In genomic region chr1:47495176-47495713, GRCh38 we compare ENCODE assay signal across 19 cellular contexts. TPM values are rescaled to one million over a fixed set of nuclear protein-coding genes. Genes with fewer than 3 reads are reported as not detected.
DNase-seq lines count a peak whose midpoint lies in the region; ATAC-seq, FAIRE-seq and TF ChIP-seq lines count a peak whose summit lies in the region.
"Had no signal": no experiment of that assay in that cellular context is flagged by ENCODE, and none has a peak within 500 bp of the region (broad histone marks: within the 10 kb centered on the region; RNA-seq: fewer than 3 reads in every experiment).

No MANE protein-coding gene starts in this region.

- no peaks in the 10 kb centered on the region for H3K4me1 ChIP-seq in HEK293 (ENCODE audit: control insufficient read depth, insufficient read depth, low read length)
- H3K4me1 ChIP-seq in K562 (replicated peaks in 1 of 2; ENCODE audit: control insufficient read depth in 2 of 2, insufficient read depth in 2 of 2, low read length in 2 of 2) = no peaks in the 10 kb centered on the region
- H3K4me1 ChIP-seq: BE2C, Caco-2 had no signal

- POLR2A ChIA-PET in HEK293 (lab: Yijun Ruan, JAX) = interaction anchor here (1.0 kb wide), 1 partner anchor 12 kb away, joined by 3 read pairs; no protein-coding TSS in a partner anchor
- POLR2A ChIA-PET in K562 (lab: Yijun Ruan, JAX) = interaction anchor here (0.9 to 2.1 kb wide), 3 partner anchors 11 to 14 kb away, joined by 3 to 7 read pairs (median 6); no protein-coding TSS in a partner anchor

- no peaks in the 10 kb centered on the region for H3K9me1 ChIP-seq in K562 (ENCODE audit: control insufficient read depth, insufficient read depth, low read length)

- H3K4me1 Mint-ChIP-seq in mesothelial cell of epicardium = peaks cover 2% of the 10 kb centered on the region
- H3K4me1 Mint-ChIP-seq: CD4-positive, CD25-positive, alpha-beta regulatory T cell had no signal

- BruUV-seq in K562 (replicated peaks; lab: Mats Ljungman, UMichigan) = no TSS peak

- H3K27me3 ChIP-seq in K562 (ENCODE audit: control insufficient read depth in 2 of 2, insufficient read depth in 2 of 2, low read length in 2 of 2) = peaks cover 2 to 19% of the 10 kb centered on the region in 2 experiments; a peak in 3 of 5 replicates
- H3K27me3 ChIP-seq: BE2C had no signal

- in situ Hi-C loops in K562 (cut with MboI) = no loop called here

- CTCF ChIA-PET in HEK293 (lab: Yijun Ruan, JAX) = no interaction called here
- CTCF ChIA-PET in K562 (lab: Yijun Ruan, JAX; ENCODE audit: low intra/inter-chr PET ratio) = no interaction called here

- H3K9me3 Mint-ChIP-seq in mesothelial cell of epicardium = no peaks in the 10 kb centered on the region
- H3K9me3 Mint-ChIP-seq: CD4-positive, CD25-positive, alpha-beta regulatory T cell; HFFc6 had no signal

- ATAC-seq in K562 (peak; percentile 20; the same call in 1 of the 3 replicates), left lobe of liver (no peak)

- H3K9me3 ChIP-seq in HEK293 (ENCODE audit: control insufficient read depth, insufficient read depth, low read depth, low read length) = no peaks in the 10 kb centered on the region
- H3K9me3 ChIP-seq in K562 (replicated peaks; ENCODE audit: control insufficient read depth, insufficient read depth, low read depth, low read length) = no peaks in the 10 kb centered on the region
- H3K9me3 ChIP-seq: BE2C, Caco-2 had no signal

- no peak overlapping the region for H3K4me2 ChIP-seq in K562 (ENCODE audit: insufficient read depth, low read length)

- H3K27me3 Mint-ChIP-seq in mesothelial cell of epicardium (ENCODE audit: low read depth) = peaks cover 51% of the 10 kb centered on the region

- intact Hi-C loops in K562 (cut with micrococcal nuclease) = no loop called here

- 0% methylated on average over 8 of the region's 8 CpGs for WGBS in K562 (ENCODE audit: insufficient coverage, low coverage, missing lambda C conversion rate)

- H3K27ac Mint-ChIP-seq in mesothelial cell of epicardium = no peak overlapping the region
- H3K27ac Mint-ChIP-seq: HFFc6 had no signal

- TF ChIP-seq CTCF in HEK293 (tag by site-specific recombination; IDR thresholded peaks at IDR 0.05) (no peak), K562 (IDR thresholded peaks at IDR 0.05 in 2 of 3, conservative IDR thresholded peaks at IDR 0.05 in 1 of 3; ENCODE audit: insufficient read depth in 2 of 3, low read depth in 1 of 3, low read length in 3 of 3) (no peak), mesothelial cell of epicardium (IDR thresholded peaks at IDR 0.05; ENCODE audit: unreplicated experiment) (no peak)

- H3K79me2 ChIP-seq in K562 (ENCODE audit: control insufficient read depth, insufficient read depth, low read length) = no peaks in the 10 kb centered on the region

- no peak for TF ChIP-seq RAD21 in K562 (CRISPR knock-in tag; conservative IDR thresholded peaks at IDR 0.05 in 1 of 2, IDR thresholded peaks at IDR 0.05 in 1 of 2)

- H4K20me1 ChIP-seq in K562 (replicated peaks; ENCODE audit: control insufficient read depth, insufficient read depth, low read length) = no peaks in the 10 kb centered on the region

- H3K4me3 Mint-ChIP-seq in mesothelial cell of epicardium = no peak overlapping the region
- H3K4me3 Mint-ChIP-seq: CD4-positive, CD25-positive, alpha-beta regulatory T cell; HFFc6 had no signal

- no peak for TF ChIP-seq POLR2A in K562 (conservative IDR thresholded peaks at IDR 0.05)

- no peak overlapping the region for H2AFZ ChIP-seq in K562 (ENCODE audit: low read depth, low read length)

- DNase-seq in K562 (ENCODE audit: extremely low read depth in 1 of 4, low spot score in 3 of 4) (no peak), left lobe of liver (ENCODE audit: low spot score) (peak; percentile 8), mesothelial cell of epicardium (ENCODE audit: low spot score in 2 of 2, unreplicated experiment in 2 of 2) (no peak), putamen (ENCODE audit: low spot score) (no peak), NK-92 (lab: John Stamatoyannopoulos, UW; ENCODE audit: unreplicated experiment) (no peak)
- DNase-seq: BE2C; C1 segment of cervical spinal cord; Caco-2; CD4-positive, CD25-positive, alpha-beta regulatory T cell; HCEC 1CT; HFFc6; IMR-90 had no signal

- H3K36me3 Mint-ChIP-seq in mesothelial cell of epicardium = no peaks in the 10 kb centered on the region
- H3K36me3 Mint-ChIP-seq: CD4-positive, CD25-positive, alpha-beta regulatory T cell had no signal

- no peak for TF ChIP-seq EP300 in K562 (IDR thresholded peaks at IDR 0.05; ENCODE audit: low read length)

- H3K36me3 ChIP-seq in HEK293 (ENCODE audit: control insufficient read depth in 2 of 2, insufficient read depth in 1 of 2, low read length in 2 of 2) (no peaks in the 10 kb centered on the region), K562 (ENCODE audit: control insufficient read depth, insufficient read depth, low read length) (no peaks in the 10 kb centered on the region)
- H3K36me3 ChIP-seq: BE2C had no signal

- H3K4me3 ChIP-seq in HEK293 (ENCODE audit: low read depth, low read length) (no peak overlapping the region), K562 (no peak overlapping the region)

- no peak overlapping the region for H3K9ac ChIP-seq in K562 (ENCODE audit: insufficient read depth in 1 of 2, low read depth in 2 of 2, low read length in 2 of 2)

- no peak for FAIRE-seq in K562 (lab: Jason Lieb, UNC)
- FAIRE-seq: D721Med, G401.6, GM12891, GM19239, H54 had no signal

- H3K27ac ChIP-seq in HEK293 (ENCODE audit: extremely low read depth, low read depth, low read length) (no peak overlapping the region), K562 (ENCODE audit: extremely low read depth, low read depth, low read length) (no peak overlapping the region)
- H3K27ac ChIP-seq: HL-60 had no signal

TF ChIP-seq in HEK293, 187 proteins besides CTCF, POLR2A, EP300 and RAD21 (continues in another document):
- TF ChIP-seq WT1 (tag by site-specific recombination; IDR thresholded peaks at IDR 0.05) (peak; percentile 58; the same call in 1 of the 2 replicates), ZNF266 (tag by site-specific recombination; IDR thresholded peaks at IDR 0.05; ENCODE audit: low read depth) (peak; percentile 64; the same call in 1 of the 2 replicates), ZNF548 (tag by site-specific recombination; IDR thresholded peaks at IDR 0.05) (no peak), ZNF658 (tag by site-specific recombination; IDR thresholded peaks at IDR 0.05) (no peak), ZNF501 (tag by site-specific recombination; IDR thresholded peaks at IDR 0.05) (no peak), ZBTB26 (tag by site-specific recombination; optimal IDR thresholded peaks at IDR 0.05) (no peak), ZNF530 (tag by site-specific recombination; IDR thresholded peaks at IDR 0.05; ENCODE audit: low read depth) (0 out of 2 replicates have a peak, but pooled peaks have one; percentile 7)

TF ChIP-seq in K562, 482 proteins besides CTCF, POLR2A, EP300 and RAD21 (continues in another document):
- TF ChIP-seq ZBTB12 (CRISPR knock-in tag; IDR thresholded peaks at IDR 0.05) = no peak
- TF ChIP-seq TSC22D4 (tag; IDR thresholded peaks at IDR 0.05) = no peak
- TF ChIP-seq SREBF2 (CRISPR knock-in tag; IDR thresholded peaks at IDR 0.05) = no peak

RNA-seq across cellular contexts. Expression of gene FOXD2, which starts 57.4 kb away (rescaled TPM):
- total RNA-seq in K562 (2011; cell fraction: chromatin; rRNA removed; ENCODE audit: low replicate concordance) = 0.46 and 0.93 TPM in 2 replicates
- 1.2 TPM in 2 replicates for total RNA-seq in K562 (2011; cell fraction: nucleolus; rRNA removed)
- total RNA-seq in K562 (2011; cell fraction: nucleoplasm; rRNA removed) = 0.66 and 0.84 TPM in 2 replicates
- total RNA-seq in K562 (2014; rRNA removed) = 1.2 TPM in 2 replicates
- total RNA-seq in K562 (2014; rRNA removed; fragmentation: Illumina TruSeq; extraction: Trizol) = 0.22 and 0.26 TPM in 2 replicates
- total RNA-seq in K562 (2015; rRNA removed; fragmentation: Illumina TruSeq; extraction: Trizol) = 0.26 and 0.33 TPM in 2 replicates
- total RNA-seq in K562 (2021) = 0.86 and 1.2 TPM in 2 replicates
- polyA plus RNA-seq in K562 (2011; rRNA removed) = 0.15 and 0.27 TPM in 2 replicates
- 0.19 and 0.52 TPM in 2 replicates for polyA plus RNA-seq in K562 (2011; cell fraction: cytosol; rRNA removed)
- 0.79 and 1.2 TPM in 2 replicates for polyA plus RNA-seq in K562 (2011; cell fraction: nucleus; rRNA removed)
- 1.7 and 2.8 TPM in 2 replicates for polyA plus RNA-seq in K562 (2012)
- polyA plus RNA-seq in K562 (2014; fragmentation: Illumina TruSeq; extraction: Trizol) = 0.19 and 0.22 TPM in 2 replicates
- under 1 TPM; 0.06 to 0.07 TPM for polyA plus RNA-seq in K562 (2014; fragmentation: Nextera tagmentation; extraction: Ambion mirVana)
- 0.46 and 0.53 TPM in 2 replicates for polyA plus RNA-seq in K562 (2014; rRNA removed)
- 0.12 and 0.14 TPM in 2 replicates for polyA minus RNA-seq in K562 (2011; rRNA and poly(A)+ RNA removed)
- 0.29 and 0.64 TPM in 2 replicates for polyA minus RNA-seq in K562 (2011; cell fraction: cytosol; rRNA and poly(A)+ RNA removed)
- polyA minus RNA-seq in K562 (2011; cell fraction: nucleus; rRNA and poly(A)+ RNA removed) = 0.67 and 1.00 TPM in 2 replicates
- total RNA-seq in left lobe of liver = 0.55 TPM
- 0.60 to 0.98 TPM (median 0.77 TPM) in 3 replicates for total RNA-seq in mesothelial cell of epicardium
